In the genomic region with DNA sequence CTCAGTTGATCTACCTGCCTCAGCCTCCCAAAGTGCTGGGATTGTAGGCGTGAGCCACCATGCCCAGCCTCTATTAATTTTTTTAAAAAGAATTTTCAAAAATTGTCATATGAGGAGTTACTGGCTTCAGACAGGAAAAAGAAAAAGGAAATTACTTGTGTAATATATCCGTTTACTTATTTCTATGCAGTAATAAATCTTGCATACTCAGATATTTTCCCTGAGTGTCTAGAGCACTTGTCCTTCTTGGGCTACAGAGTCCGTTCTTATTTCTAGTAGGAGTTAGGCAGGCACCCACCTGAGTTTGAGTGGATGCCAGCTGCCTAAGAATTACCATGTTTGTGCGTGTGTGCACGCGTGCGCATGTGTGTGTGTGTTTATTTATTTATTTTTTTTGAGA, we compare ENCODE assay signal across 20 cellular contexts.
"Had no signal": no experiment of that assay in that cellular context is flagged by ENCODE, and none has a peak within 500 bp of the region (broad histone marks: within the 10 kb centered on the region; RNA-seq: fewer than 3 reads in every experiment).

No MANE protein-coding gene starts in this region.

- DNase-seq: activated CD4-positive, alpha-beta memory T cell treated with anti-CD3 and anti-CD28 coated beads, Interleukin-2, amount 10 ng/mL, durations not matched to agents 7 days and 5 days; activated CD4-positive, alpha-beta T cell treated with anti-CD3 and anti-CD28 coated beads, Interleukin-2, amount 10 ng/mL, durations not matched to agents 7 days and 5 days; activated CD4-positive, CD25-positive, alpha-beta regulatory T cell; activated gamma-delta T cell; activated naive CD4-positive, alpha-beta T cell treated with anti-CD3 and anti-CD28 coated beads for 36 hours; activated T-cell treated with anti-CD3 and anti-CD28 coated beads for 4 hours; activated T-cell treated with anti-CD3 and anti-CD28 coated beads, Interleukin-2, amount 50 U/mL, for 48 hours; caudate nucleus; KG1; NCI-H1092; NCI-H1417; NCI-H1930; NCI-H2171; NCI-H2227 treated with DMSO at 0.1 percent for 48 hours; NCI-H526; NCI-H82; SHP77 had no signal

- H3K27ac Mint-ChIP-seq: activated CD4-positive, alpha-beta memory T cell treated with anti-CD3 and anti-CD28 coated beads, Interleukin-2, amount 10 ng/mL, durations not matched to agents 7 days and 5 days; activated CD4-positive, alpha-beta T cell treated with anti-CD3 and anti-CD28 coated beads, Interleukin-2, amount 10 ng/mL, durations not matched to agents 7 days and 5 days; activated naive CD4-positive, alpha-beta T cell treated with anti-CD3 and anti-CD28 coated beads for 36 hours; activated naive CD8-positive, alpha-beta T cell; activated T-helper 17 cell treated with anti-CD3 and anti-CD28 coated beads, Interleukin-2, amount 50 U/mL, for 72 hours; T-helper 1 cell treated with Interleukin-12 subunit alpha and Interleukin-12 subunit beta and Interleukin-4 antibody, amounts not matched to agents 30 μg/mL and 1 μg/mL, for 36 hours had no signal

- H3K4me3 Mint-ChIP-seq: activated CD4-positive, alpha-beta memory T cell treated with anti-CD3 and anti-CD28 coated beads, Interleukin-2, amount 10 ng/mL, durations not matched to agents 7 days and 5 days; activated CD4-positive, alpha-beta T cell treated with anti-CD3 and anti-CD28 coated beads, Interleukin-2, amount 10 ng/mL, durations not matched to agents 7 days and 5 days; activated naive CD4-positive, alpha-beta T cell treated with anti-CD3 and anti-CD28 coated beads for 36 hours; activated naive CD8-positive, alpha-beta T cell; activated T-helper 17 cell treated with anti-CD3 and anti-CD28 coated beads, Interleukin-2, amount 50 U/mL, for 72 hours; T-helper 1 cell treated with Interleukin-12 subunit alpha and Interleukin-12 subunit beta and Interleukin-4 antibody, amounts not matched to agents 30 μg/mL and 1 μg/mL, for 36 hours had no signal

- H3K9me3 Mint-ChIP-seq: activated CD4-positive, alpha-beta memory T cell treated with anti-CD3 and anti-CD28 coated beads, Interleukin-2, amount 10 ng/mL, durations not matched to agents 7 days and 5 days; activated CD4-positive, alpha-beta T cell treated with anti-CD3 and anti-CD28 coated beads, Interleukin-2, amount 10 ng/mL, durations not matched to agents 7 days and 5 days; activated naive CD4-positive, alpha-beta T cell treated with anti-CD3 and anti-CD28 coated beads for 36 hours; activated T-helper 17 cell treated with anti-CD3 and anti-CD28 coated beads, Interleukin-2, amount 50 U/mL, for 72 hours; T-helper 1 cell treated with Interleukin-12 subunit alpha and Interleukin-12 subunit beta and Interleukin-4 antibody, amounts not matched to agents 30 μg/mL and 1 μg/mL, for 36 hours had no signal

- H3K4me1 Mint-ChIP-seq: activated T-helper 17 cell treated with anti-CD3 and anti-CD28 coated beads, Interleukin-2, amount 50 U/mL, for 72 hours had no signal

- H3K27me3 Mint-ChIP-seq: activated CD4-positive, alpha-beta memory T cell treated with anti-CD3 and anti-CD28 coated beads, Interleukin-2, amount 10 ng/mL, durations not matched to agents 7 days and 5 days; activated CD4-positive, alpha-beta T cell treated with anti-CD3 and anti-CD28 coated beads, Interleukin-2, amount 10 ng/mL, durations not matched to agents 7 days and 5 days; activated naive CD8-positive, alpha-beta T cell; activated T-helper 17 cell treated with anti-CD3 and anti-CD28 coated beads, Interleukin-2, amount 50 U/mL, for 72 hours had no signal
